13 cellular contexts compared by ENCODE assay signal in the genomic region with DNA sequence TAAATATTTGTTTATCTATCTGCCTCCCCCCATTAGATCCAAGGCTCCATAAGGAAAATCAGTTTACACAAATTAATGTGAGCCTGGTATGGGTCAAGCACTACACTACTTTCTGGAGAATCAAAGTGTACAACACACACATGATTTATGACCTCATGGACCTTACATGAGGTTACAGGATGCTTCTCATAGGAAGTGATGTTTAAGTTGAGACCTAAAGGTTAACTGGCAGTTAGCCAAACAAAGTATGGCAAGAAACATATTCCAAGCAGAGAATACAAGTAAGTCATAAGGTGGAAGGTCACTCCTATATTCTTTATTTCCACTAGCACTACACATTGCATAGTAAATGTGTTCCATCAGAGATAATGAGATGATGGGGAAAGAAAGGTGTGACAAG.
"Had no signal": no experiment of that assay in that cellular context is flagged by ENCODE, and none has a peak within 500 bp of the region (broad histone marks: within the 10 kb centered on the region; RNA-seq: fewer than 3 reads in every experiment).

No MANE protein-coding gene starts in this region.

- DNase-seq: activated CD4-positive, alpha-beta T cell treated with anti-CD3 and anti-CD28 coated beads, Interleukin-2, amount 50 U/mL, for 4 hours; activated T-cell treated with anti-CD3 and anti-CD28 coated beads, Interleukin-2, amount 50 U/mL, for 48 hours; hippocampal formation; kidney; left ventricle myocardium inferior; mesendoderm; ovary; SK-N-SH; stimulated activated CD4-positive, alpha-beta T cell treated with anti-CD3 and anti-CD28 coated beads, Interleukin-2, amount 100 ng/mL, for 24 hours; T-cell; T-helper 9 cell had no signal

- H3K4me2 ChIP-seq: SK-N-SH had no signal

- H3K27me3 ChIP-seq: ascending aorta, ovary had no signal

- H3K9ac ChIP-seq: SK-N-SH had no signal

- ATAC-seq: sciatic nerve, T-cell had no signal

- H3K36me3 ChIP-seq: left ventricle myocardium inferior, ovary had no signal

- H3K4me3 ChIP-seq: ascending aorta, left ventricle myocardium inferior, ovary had no signal

- H3K4me1 ChIP-seq: ascending aorta, left ventricle myocardium inferior had no signal

- H3K27me3 Mint-ChIP-seq: T-cell had no signal

- FAIRE-seq: kidney had no signal

- H3K27ac ChIP-seq: ascending aorta, left ventricle myocardium inferior, ovary had no signal

- H3K9me3 ChIP-seq: ovary, SK-N-SH had no signal
